8 cellular contexts compared by ENCODE assay signal in genomic region chr11:9716275-9717039, GRCh38. TPM values are rescaled to one million over a fixed set of nuclear protein-coding genes. Genes with fewer than 3 reads are reported as not detected.
DNase-seq lines count a peak whose midpoint lies in the region; ATAC-seq and TF ChIP-seq lines count a peak whose summit lies in the region.

No MANE protein-coding gene starts in this region.

- intact Hi-C loops in left ventricle myocardium superior (cut with micrococcal nuclease), result no loop called here

- H3K9me3 Mint-ChIP-seq in WTC11, result peaks cover 4% of the 10 kb centered on the region

- peak overlapping the region; percentile 13; the same call in 1 of the 2 replicates for H3K27ac Mint-ChIP-seq in WTC11

- H3K4me1 Mint-ChIP-seq in WTC11, result peaks cover 6% of the 10 kb centered on the region

- H3K27me3 Mint-ChIP-seq in WTC11 (ENCODE audit: low read depth), result no peaks in the 10 kb centered on the region

- TF ChIP-seq CTCF in AG10803 (conservative IDR thresholded peaks at IDR 0.05; ENCODE audit: low read length) (no peak), WTC11 (IDR thresholded peaks at IDR 0.05) (no peak)

- H3K36me3 Mint-ChIP-seq in WTC11, result peaks cover 35% of the 10 kb centered on the region

- ATAC-seq in GM19372 (IDR thresholded peaks at IDR 0.05; ENCODE audit: low read depth, unreplicated experiment) (peak; percentile 73), HG03378 (IDR thresholded peaks at IDR 0.05; ENCODE audit: unreplicated experiment) (peak; percentile 84), WTC11 (no peak), left ventricle myocardium superior (peak; percentile 80)

- H3K4me3 Mint-ChIP-seq in WTC11, result no peak overlapping the region

- DNase-seq in AG10803 (ENCODE audit: low read depth), result peak; percentile 31
- DNase-seq in WTC11 (ENCODE audit: low spot score), result no peak
- DNase-seq in left ventricle myocardium superior, result no peak
- DNase-seq in T1000 (lab: John Stamatoyannopoulos, UW), result no peak
- no peak for DNase-seq in NCI-H128 (lab: John Stamatoyannopoulos, UW; ENCODE audit: unreplicated experiment)
- DNase-seq in DMS 273 (lab: John Stamatoyannopoulos, UW; ENCODE audit: unreplicated experiment), result no peak

- POLR2A ChIA-PET in WTC11 (lab: Charles Lee), result no interaction called here

- no peak overlapping the region for H3K4me3 ChIP-seq in AG10803 (ENCODE audit: low read length)

- CTCF ChIA-PET in WTC11 (lab: Charles Lee), result interaction anchor here (0.6 to 1.2 kb wide), 2 partner anchors 32 to 42 kb away, joined by 3 read pairs; no protein-coding TSS in a partner anchor

TF ChIP-seq in WTC11, 78 proteins besides CTCF, POLR2A, EP300 and RAD21 (continues in another document):
- TF ChIP-seq ZBTB43 (CRISPR knock-in tag; IDR thresholded peaks at IDR 0.05), result no peak
- TF ChIP-seq PRDM15 (CRISPR knock-in tag; IDR thresholded peaks at IDR 0.05), result no peak
- TF ChIP-seq ATF6 (CRISPR knock-in tag; IDR thresholded peaks at IDR 0.05), result no peak
- no peak for TF ChIP-seq MAX (CRISPR knock-in tag; IDR thresholded peaks at IDR 0.05)
- TF ChIP-seq SMAD3 (CRISPR knock-in tag; IDR thresholded peaks at IDR 0.05; ENCODE audit: borderline replicate concordance), result no peak
- no peak for TF ChIP-seq ZNF219 (CRISPR knock-in tag; IDR thresholded peaks at IDR 0.05; ENCODE audit: borderline replicate concordance)
- no peak for TF ChIP-seq HMGA2 (CRISPR knock-in tag; IDR thresholded peaks at IDR 0.05)
- TF ChIP-seq, protein P1, sequence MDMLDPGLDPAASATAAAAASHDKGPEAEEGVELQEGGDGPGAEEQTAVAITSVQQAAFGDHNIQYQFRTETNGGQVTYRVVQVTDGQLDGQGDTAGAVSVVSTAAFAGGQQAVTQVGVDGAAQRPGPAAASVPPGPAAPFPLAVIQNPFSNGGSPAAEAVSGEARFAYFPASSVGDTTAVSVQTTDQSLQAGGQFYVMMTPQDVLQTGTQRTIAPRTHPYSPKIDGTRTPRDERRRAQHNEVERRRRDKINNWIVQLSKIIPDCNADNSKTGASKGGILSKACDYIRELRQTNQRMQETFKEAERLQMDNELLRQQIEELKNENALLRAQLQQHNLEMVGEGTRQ (CRISPR knock-in tag; IDR thresholded peaks at IDR 0.05), result no peak
- no peak for TF ChIP-seq ZBTB21 (CRISPR knock-in tag; IDR thresholded peaks at IDR 0.05; ENCODE audit: borderline replicate concordance)
- no peak for TF ChIP-seq ZNF263 (CRISPR knock-in tag; IDR thresholded peaks at IDR 0.05; ENCODE audit: low read depth)
- TF ChIP-seq, protein P2, sequence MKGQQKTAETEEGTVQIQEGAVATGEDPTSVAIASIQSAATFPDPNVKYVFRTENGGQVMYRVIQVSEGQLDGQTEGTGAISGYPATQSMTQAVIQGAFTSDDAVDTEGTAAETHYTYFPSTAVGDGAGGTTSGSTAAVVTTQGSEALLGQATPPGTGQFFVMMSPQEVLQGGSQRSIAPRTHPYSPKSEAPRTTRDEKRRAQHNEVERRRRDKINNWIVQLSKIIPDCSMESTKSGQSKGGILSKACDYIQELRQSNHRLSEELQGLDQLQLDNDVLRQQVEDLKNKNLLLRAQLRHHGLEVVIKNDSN (CRISPR knock-in tag; IDR thresholded peaks at IDR 0.05), result no peak
- no peak for TF ChIP-seq ZNF281 (CRISPR knock-in tag; IDR thresholded peaks at IDR 0.05)
- no peak for TF ChIP-seq ETV6 (CRISPR knock-in tag; IDR thresholded peaks at IDR 0.05)
- TF ChIP-seq, protein P3, sequence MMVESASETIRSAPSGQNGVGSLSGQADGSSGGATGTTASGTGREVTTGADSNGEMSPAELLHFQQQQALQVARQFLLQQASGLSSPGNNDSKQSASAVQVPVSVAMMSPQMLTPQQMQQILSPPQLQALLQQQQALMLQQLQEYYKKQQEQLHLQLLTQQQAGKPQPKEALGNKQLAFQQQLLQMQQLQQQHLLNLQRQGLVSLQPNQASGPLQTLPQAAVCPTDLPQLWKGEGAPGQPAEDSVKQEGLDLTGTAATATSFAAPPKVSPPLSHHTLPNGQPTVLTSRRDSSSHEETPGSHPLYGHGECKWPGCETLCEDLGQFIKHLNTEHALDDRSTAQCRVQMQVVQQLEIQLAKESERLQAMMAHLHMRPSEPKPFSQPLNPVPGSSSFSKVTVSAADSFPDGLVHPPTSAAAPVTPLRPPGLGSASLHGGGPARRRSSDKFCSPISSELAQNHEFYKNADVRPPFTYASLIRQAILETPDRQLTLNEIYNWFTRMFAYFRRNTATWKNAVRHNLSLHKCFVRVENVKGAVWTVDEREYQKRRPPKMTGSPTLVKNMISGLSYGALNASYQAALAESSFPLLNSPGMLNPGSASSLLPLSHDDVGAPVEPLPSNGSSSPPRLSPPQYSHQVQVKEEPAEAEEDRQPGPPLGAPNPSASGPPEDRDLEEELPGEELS (CRISPR knock-in tag; IDR thresholded peaks at IDR 0.05), result no peak

RNA-seq across cellular contexts. Expression of gene SWAP70, which starts 52.6 kb away (rescaled TPM):
- 24.1 to 27.8 TPM (median 27.6 TPM) in 3 replicates for total RNA-seq in WTC11 (2021)
- total RNA-seq in left ventricle myocardium superior, result 25.0 TPM
